In the genomic region with DNA sequence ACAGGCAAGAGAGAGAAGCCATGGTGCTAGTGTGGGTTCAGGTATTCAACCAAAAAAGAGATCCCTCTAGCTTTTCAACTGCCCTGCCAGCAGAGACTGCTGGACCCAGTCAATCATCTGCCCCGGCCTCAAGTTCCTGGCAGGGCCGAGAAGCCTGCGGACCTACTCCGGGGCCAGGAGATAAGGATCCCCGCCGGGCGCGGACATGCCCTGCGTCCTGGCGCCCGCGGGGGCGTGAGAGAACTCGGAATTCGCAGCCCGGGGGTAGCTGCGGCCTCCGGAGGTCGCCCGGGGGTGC, we compare ENCODE assay signal across 8 cellular contexts. TPM values are rescaled to one million over a fixed set of nuclear protein-coding genes. Genes with fewer than 3 reads are reported as not detected.
A peak's percentile ranks its signal among the peaks of the same experiment; 100 is the strongest.
DNase-seq lines count a peak whose midpoint lies in the region; ATAC-seq and TF ChIP-seq lines count a peak whose summit lies in the region.

No MANE protein-coding gene starts in this region.

- H3K27me3 Mint-ChIP-seq in activated T-cell treated with anti-CD3 and anti-CD28 coated beads, Interleukin-2, amount 50 U/mL, for 24 hours = peaks cover 83% of the 10 kb centered on the region
- peaks cover 51% of the 10 kb centered on the region for H3K27me3 Mint-ChIP-seq in brain

- 0 to 2% (median 1%) methylated on average over 19 to 20 of the region's 20 CpGs for whole genome bisulfite sequencing in stomach, 5 donors

- H3K9me3 ChIP-seq in stomach = no peaks in the 10 kb centered on the region

- H3K36me3 Mint-ChIP-seq in activated T-cell treated with anti-CD3 and anti-CD28 coated beads, Interleukin-2, amount 50 U/mL, for 24 hours (ENCODE audit: low read depth) = no peaks in the 10 kb centered on the region
- no peaks in the 10 kb centered on the region for H3K36me3 Mint-ChIP-seq in brain

- ATAC-seq in GM19395 (IDR thresholded peaks at IDR 0.05; ENCODE audit: unreplicated experiment) = no peak
- no peak for ATAC-seq in HG02973 (IDR thresholded peaks at IDR 0.05; ENCODE audit: unreplicated experiment)

- H3K36me3 ChIP-seq in stomach = no peaks in the 10 kb centered on the region

- no peak for DNase-seq in activated T-cell treated with anti-CD3 and anti-CD28 coated beads, Interleukin-2, amount 50 U/mL, for 24 hours
- DNase-seq in activated T-cell treated with anti-CD3 and anti-CD28 coated beads, Interleukin-2, amount 50 U/mL, for 1 hour = no peak
- peak; percentile 54 for DNase-seq in iris pigment epithelial cell (ENCODE audit: low read depth)
- DNase-seq in stomach = peak; percentile 58
- DNase-seq in COLO829 (ENCODE audit: low spot score) = no peak

- no peaks in the 10 kb centered on the region for H3K9me3 Mint-ChIP-seq in activated T-cell treated with anti-CD3 and anti-CD28 coated beads, Interleukin-2, amount 50 U/mL, for 24 hours
- no peaks in the 10 kb centered on the region for H3K9me3 Mint-ChIP-seq in brain

- peaks cover 0 to 27% (median 0%) of the 10 kb centered on the region in 3 donors for H3K27me3 ChIP-seq in stomach

- peak overlapping the region; percentile 64 to 82 (median 73) for H3K4me3 ChIP-seq in stomach

- intact Hi-C loops in stomach (cut with DNase I; ENCODE audit: low total_unique reads) = no loop called here

- TF ChIP-seq CTCF in brain (conservative IDR thresholded peaks at IDR 0.05) (no peak), stomach (IDR thresholded peaks at IDR 0.05) (no peak)

- H3K27ac ChIP-seq in stomach = peak overlapping the region; percentile 90 to 99 (median 96)

- TF ChIP-seq POLR2A in stomach (IDR thresholded peaks at IDR 0.05) = no peak

- peaks cover 19% of the 10 kb centered on the region for H3K4me1 Mint-ChIP-seq in activated T-cell treated with anti-CD3 and anti-CD28 coated beads, Interleukin-2, amount 50 U/mL, for 24 hours (ENCODE audit: low read depth)
- H3K4me1 Mint-ChIP-seq in brain = peaks cover 28% of the 10 kb centered on the region

- no peak overlapping the region for H3K27ac Mint-ChIP-seq in activated T-cell treated with anti-CD3 and anti-CD28 coated beads, Interleukin-2, amount 50 U/mL, for 24 hours
- H3K27ac Mint-ChIP-seq in brain = peak overlapping the region in 3 of 5 experiments; percentile 32 to 98 (median 98)

- TF ChIP-seq EP300 in stomach (IDR thresholded peaks at IDR 0.05) = no peak

- H3K4me1 ChIP-seq in stomach = peaks cover 0 to 42% (median 31%) of the 10 kb centered on the region in 4 donors

- peak overlapping the region; percentile 52 for H3K4me3 Mint-ChIP-seq in activated T-cell treated with anti-CD3 and anti-CD28 coated beads, Interleukin-2, amount 50 U/mL, for 24 hours
- H3K4me3 Mint-ChIP-seq in brain = peak overlapping the region; percentile 99 to 100 (median 100)

RNA-seq across cellular contexts. Expression of a gene that starts 0.8 kb away (rescaled TPM):
- polyA plus RNA-seq in brain (ENCODE audit: insufficient read depth, low read depth, low replicate concordance) = 6.5 TPM
- 100 to 1,000 TPM in 3 of 5 donors, 10 to 100 TPM in 2; 83.9 to 237 (median 105) TPM for total RNA-seq in stomach
- polyA plus RNA-seq in stomach = 10 to 100 TPM in 2 of 3 donors, 1 to 10 TPM in 1; 5.7 to 14.7 (median 14.5) TPM

Comparison
In these comparisons a context has a peak if more than half of its experiments do, and no peak if none do; other contexts are left out.
1. DNase-seq: peak in iris pigment epithelial cell (single experiment) and stomach (single experiment); none in activated T-cell treated with anti-CD3 and anti-CD28 coated beads, Interleukin-2, amount 50 U/mL, for 24 hours (single experiment), activated T-cell treated with anti-CD3 and anti-CD28 coated beads, Interleukin-2, amount 50 U/mL, for 1 hour (single experiment) and COLO829 (single experiment).